In the genomic region with DNA sequence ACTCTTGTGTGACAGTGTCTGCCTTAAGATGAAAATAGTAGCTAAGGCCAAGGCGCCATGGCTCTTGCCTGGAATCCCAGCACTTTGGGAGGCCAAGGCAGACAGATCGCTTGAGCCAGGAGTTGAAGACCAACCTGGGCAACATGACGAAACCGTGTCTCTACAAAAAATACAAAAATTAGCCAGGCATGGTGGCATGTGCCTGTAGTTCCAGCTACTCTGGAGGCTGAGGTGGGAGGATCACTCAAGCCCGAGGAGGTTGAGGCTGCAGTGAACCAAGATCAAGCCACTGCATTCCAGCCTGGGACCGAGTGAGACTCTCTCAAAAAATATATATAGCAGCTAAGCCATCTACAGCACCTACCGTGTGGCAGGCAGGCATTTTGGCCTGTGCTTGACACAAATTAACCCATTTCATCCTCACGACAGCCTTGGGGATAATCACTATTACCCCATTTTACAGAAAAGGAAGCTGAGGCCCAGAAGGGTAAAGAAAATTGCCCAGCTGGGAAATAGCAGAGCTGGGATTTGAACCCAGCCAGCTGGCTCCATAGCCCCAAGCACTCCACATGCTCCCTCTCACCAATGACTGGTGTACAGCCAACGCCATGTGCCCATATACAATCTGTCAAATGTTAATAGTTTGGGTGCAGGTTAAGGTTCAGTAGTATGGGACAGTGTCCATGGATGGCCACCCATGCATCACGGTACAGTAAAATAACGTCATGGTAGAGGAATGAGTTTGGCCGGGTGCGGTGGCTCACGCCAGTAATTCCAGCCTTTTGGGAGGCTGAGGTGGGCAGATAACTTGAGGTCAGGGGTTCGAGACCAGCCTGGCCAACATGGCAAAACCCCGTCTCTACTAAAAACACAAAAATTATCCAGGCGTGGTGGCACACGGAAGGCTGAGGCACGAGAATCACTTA, we compare ENCODE assay signal across 8 cellular contexts. TPM values are rescaled to one million over a fixed set of nuclear protein-coding genes. Genes with fewer than 3 reads are reported as not detected.
DNase-seq lines count a peak whose midpoint lies in the region; ATAC-seq and TF ChIP-seq lines count a peak whose summit lies in the region.

No MANE protein-coding gene starts in this region.

- H3K27ac ChIP-seq in HUES6 (ENCODE audit: low read depth, low read length) = peak overlapping the region; percentile 98
- H3K27ac ChIP-seq in body of pancreas = peak overlapping the region; percentile 46 to 90 (median 72)
- H3K27ac ChIP-seq in mesodermal cell (ENCODE audit: low read depth, low read length, severe bottlenecking) = peak overlapping the region; percentile 96

- H3K36me3 ChIP-seq in HUES6 (ENCODE audit: control insufficient read depth, insufficient read depth, low read length) (peaks cover 55% of the 10 kb centered on the region), body of pancreas (replicated peaks in 1 of 2; ENCODE audit: insufficient read depth in 1 of 2, low read depth in 2 of 2) (no peaks in the 10 kb centered on the region), mesodermal cell (ENCODE audit: control insufficient read depth, insufficient read depth, low read length) (peaks cover 44% of the 10 kb centered on the region)

- H3K9ac ChIP-seq in HUES6 (ENCODE audit: low read length) = peak overlapping the region; percentile 99

- DNase-seq in AG09309 (ENCODE audit: low read depth) (no peak), body of pancreas (no peak), NCI-H526 treated with DMSO at 0.1 percent for 48 hours (lab: John Stamatoyannopoulos, UW) (no peak), GDM1 (lab: John Stamatoyannopoulos, UW) (no peak)
- no peak for DNase-seq in activated CD4-positive, CD25-positive, alpha-beta regulatory T cell treated with anti-CD3 and anti-CD28 coated beads, Interleukin-2, amount 50 U/mL, for 72 hours

- intact Hi-C loops in body of pancreas (cut with DNase I) = no loop called here

- TF ChIP-seq POLR2A in body of pancreas (IDR thresholded peaks at IDR 0.05) = no peak

- 53 to 63% methylated on average over 16 to 19 of the region's 19 CpGs for WGBS in body of pancreas, 2 donors
- 79 to 80% methylated on average over 17 of the region's 19 CpGs for WGBS in mesodermal cell (ENCODE audit: insufficient coverage in 2 of 2), 2 experiments

- H3K9me3 ChIP-seq in HUES6 (ENCODE audit: control insufficient read depth, insufficient read depth, low read depth, low read length) = no peaks in the 10 kb centered on the region
- H3K9me3 ChIP-seq in body of pancreas = no peaks in the 10 kb centered on the region
- no peaks in the 10 kb centered on the region for H3K9me3 ChIP-seq in mesodermal cell (ENCODE audit: control insufficient read depth, low read length)

- H3K27me3 ChIP-seq in HUES6 (ENCODE audit: control insufficient read depth, insufficient read depth, low read length) (no peaks in the 10 kb centered on the region), body of pancreas (no peaks in the 10 kb centered on the region)

- peak overlapping the region; percentile 96 for H3K4me3 ChIP-seq in AG09309 (ENCODE audit: control insufficient read depth, low read depth, low read length)
- H3K4me3 ChIP-seq in HUES6 (ENCODE audit: low read depth, low read length) = peak overlapping the region; percentile 98
- H3K4me3 ChIP-seq in body of pancreas = no peak overlapping the region
- H3K4me3 ChIP-seq in mesodermal cell (ENCODE audit: extremely low read depth, insufficient read depth, low read length, poor library complexity, severe bottlenecking) = peak overlapping the region; percentile 93

- TF ChIP-seq CTCF in AG09309 (IDR thresholded peaks at IDR 0.05; ENCODE audit: control insufficient read depth, insufficient read depth, low read depth, low read length, missing control alignments) (no peak), body of pancreas (IDR thresholded peaks at IDR 0.05) (no peak)

- peaks cover 29% of the 10 kb centered on the region for H3K4me1 ChIP-seq in HUES6 (ENCODE audit: control insufficient read depth, insufficient read depth, low read length)
- H3K4me1 ChIP-seq in body of pancreas = peaks cover 50% of the 10 kb centered on the region
- H3K4me1 ChIP-seq in mesodermal cell (ENCODE audit: control insufficient read depth, insufficient read depth, low read length, poor library complexity, severe bottlenecking) = peaks cover 14% of the 10 kb centered on the region

- ATAC-seq in body of pancreas (no peak), GM19023 (IDR thresholded peaks at IDR 0.05; ENCODE audit: unreplicated experiment) (no peak)

RNA-seq across cellular contexts. Expression of a gene that starts 3.1 kb away (rescaled TPM):
- 10 to 100 TPM; 31.4 to 39.2 TPM for total RNA-seq in body of pancreas
- 168 TPM for polyA plus RNA-seq in mesodermal cell (2013, experiment 1 of 2)
- 143 TPM for polyA plus RNA-seq in mesodermal cell (2013, experiment 2 of 2)

RNA-seq across cellular contexts. Expression of a gene that starts 39.1 kb away (rescaled TPM):
- 10 to 100 TPM; 51.4 to 55.5 TPM for total RNA-seq in body of pancreas
- 82.5 TPM for polyA plus RNA-seq in mesodermal cell (2013, experiment 1 of 2)
- 68.6 TPM for polyA plus RNA-seq in mesodermal cell (2013, experiment 2 of 2)

RNA-seq across cellular contexts. Expression of a gene that starts 39.5 kb away (rescaled TPM):
- 10 to 100 TPM in 1 of 2 donors, 1 to 10 TPM in 1; 8.8 to 13.2 TPM for total RNA-seq in body of pancreas
- polyA plus RNA-seq in mesodermal cell (2013, experiment 1 of 2) = 21.2 TPM
- 16.9 TPM for polyA plus RNA-seq in mesodermal cell (2013, experiment 2 of 2)

Comparison
In these comparisons a context has a peak if more than half of its experiments do, and no peak if none do; other contexts are left out.
1. H3K4me3 ChIP-seq: peak in AG09309 (single experiment), HUES6 (single experiment) and mesodermal cell (single experiment); none in body of pancreas (0 of 2).
2. Peak in every context shown above with its lines, with median percentiles within 50 percentile points of each other: H3K27ac ChIP-seq.